1 cellular context compared by ENCODE assay signal in genomic region chr6:16184129-16184528, GRCh38.
A peak's percentile ranks its signal among the peaks of the same experiment; 100 is the strongest.
TF ChIP-seq lines count a peak whose summit lies in the region.

No MANE protein-coding gene starts in this region.

TF ChIP-seq in K562, 482 proteins besides CTCF, POLR2A, EP300 and RAD21 (continued from another document and continues in another):
- TF ChIP-seq FOXP4 (CRISPR knock-in tag; IDR thresholded peaks at IDR 0.05; ENCODE audit: borderline replicate concordance) = no peak
- peak; percentile 26; the same call in 1 of the 2 replicates for TF ChIP-seq SMC3 (conservative IDR thresholded peaks at IDR 0.05; ENCODE audit: insufficient read depth, low read depth, low read length)
- peak; percentile 48; the same call in 1 of the 2 replicates for TF ChIP-seq SPI1 (IDR thresholded peaks at IDR 0.05; ENCODE audit: borderline replicate concordance, low read depth, low read length)
- no peak for TF ChIP-seq PHF21A (IDR thresholded peaks at IDR 0.05; ENCODE audit: borderline replicate concordance, low read depth)
- TF ChIP-seq ZNF175 (CRISPR knock-in tag; IDR thresholded peaks at IDR 0.05; ENCODE audit: low read depth) = no peak
- TF ChIP-seq PHB2 (IDR thresholded peaks at IDR 0.05; ENCODE audit: low read depth) = no peak
- no peak for TF ChIP-seq ZNF146 (CRISPR knock-in tag; IDR thresholded peaks at IDR 0.05; ENCODE audit: unreplicated experiment)
- TF ChIP-seq VEZF1 (CRISPR knock-in tag; IDR thresholded peaks at IDR 0.05) = 0 out of 2 replicates have a peak, but pooled peaks have one; percentile 18
- no peak for TF ChIP-seq C11orf30 (IDR thresholded peaks at IDR 0.05; ENCODE audit: low read depth)
- 0 out of 2 replicates have a peak, but pooled peaks have one; percentile 4 for TF ChIP-seq JUND (IDR thresholded peaks at IDR 0.05; ENCODE audit: borderline replicate concordance, low read depth, low read length)
- no peak for TF ChIP-seq JUND (tag; IDR thresholded peaks at IDR 0.05; ENCODE audit: borderline replicate concordance, low read depth, low read length)
- TF ChIP-seq TCF7L2 (IDR thresholded peaks at IDR 0.05; ENCODE audit: low read depth, low read length) = no peak
- TF ChIP-seq ADNP (tag; IDR thresholded peaks at IDR 0.05) = no peak
- no peak for TF ChIP-seq CHD7 (IDR thresholded peaks at IDR 0.05; ENCODE audit: low read depth, low read length)
- TF ChIP-seq CTCFL (IDR thresholded peaks at IDR 0.05; ENCODE audit: borderline replicate concordance, insufficient read depth, low read depth, low read length, poor library complexity, severe bottlenecking) = peak; percentile 38
- no peak for TF ChIP-seq NKRF (IDR thresholded peaks at IDR 0.05; ENCODE audit: borderline replicate concordance)
- no peak for TF ChIP-seq POLR2AphosphoS5 (IDR thresholded peaks at IDR 0.05; ENCODE audit: control insufficient read depth, insufficient read depth, low read depth, low read length)
- TF ChIP-seq PBX2 (CRISPR knock-in tag; IDR thresholded peaks at IDR 0.05; ENCODE audit: low read depth) = no peak
- 0 out of 2 replicates have a peak, but pooled peaks have one; percentile 21 for TF ChIP-seq PBX2 (tag; conservative IDR thresholded peaks at IDR 0.05; ENCODE audit: low read depth)
- TF ChIP-seq MNT (conservative IDR thresholded peaks at IDR 0.05) = no peak
- TF ChIP-seq TAF7 (tag; IDR thresholded peaks at IDR 0.05) = no peak
- TF ChIP-seq SP2 (IDR thresholded peaks at IDR 0.05; ENCODE audit: extremely low read depth, low read depth, low read length, poor library complexity, severe bottlenecking) = no peak
- no peak for TF ChIP-seq BRF1 (IDR thresholded peaks at IDR 0.05; ENCODE audit: borderline replicate concordance, extremely low read depth, insufficient read length)
- TF ChIP-seq ZNF561 (CRISPR knock-in tag; conservative IDR thresholded peaks at IDR 0.05) = no peak
- peak; percentile 42; the same call in 1 of the 2 replicates for TF ChIP-seq L3MBTL2 (IDR thresholded peaks at IDR 0.05)
- TF ChIP-seq CBX1 (IDR thresholded peaks at IDR 0.05; ENCODE audit: low read depth) = no peak
- TF ChIP-seq MYBL2 (IDR thresholded peaks at IDR 0.05; ENCODE audit: low read depth) = no peak
- no peak for TF ChIP-seq MYBL2 (CRISPR knock-in tag; IDR thresholded peaks at IDR 0.05; ENCODE audit: borderline replicate concordance)
- no peak for TF ChIP-seq EGR1 (conservative IDR thresholded peaks at IDR 0.05)
- no peak for TF ChIP-seq PTRF (tag; IDR thresholded peaks at IDR 0.05)
